Comparison of ENCODE assay signal across 16 cellular contexts in genomic region chr22:21796231-21796630, GRCh38.
DNase-seq lines count a peak whose midpoint lies in the region; ATAC-seq and TF ChIP-seq lines count a peak whose summit lies in the region.
"Had no signal": no experiment of that assay in that cellular context is flagged by ENCODE, and none has a peak within 500 bp of the region (broad histone marks: within the 10 kb centered on the region; RNA-seq: fewer than 3 reads in every experiment).

No MANE protein-coding gene starts in this region.

- no peaks in the 10 kb centered on the region for H3K9me3 Mint-ChIP-seq in stimulated activated naive CD8-positive, alpha-beta T cell treated with anti-CD3 and anti-CD28 coated beads, Interleukin-15, Interleukin-2, amounts not matched to agents 100 ng/mL and 50 ng/mL, for 24 hours
- no peaks in the 10 kb centered on the region for H3K9me3 Mint-ChIP-seq in stimulated activated naive CD8-positive, alpha-beta T cell treated with anti-CD3 and anti-CD28 coated beads, Interleukin-15, amount 100 ng/mL, for 72 hours
- H3K9me3 Mint-ChIP-seq in brain (peaks cover 0 to 2% (median 0%) of the 10 kb centered on the region in 5 experiments), mesothelial cell of epicardium (no peaks in the 10 kb centered on the region)

- TF ChIP-seq CTCF in brain (conservative IDR thresholded peaks at IDR 0.05) (no peak), mesothelial cell of epicardium (IDR thresholded peaks at IDR 0.05; ENCODE audit: unreplicated experiment) (no peak), thyroid gland (IDR thresholded peaks at IDR 0.05) (no peak)

- peak overlapping the region; percentile 49 for H3K27ac Mint-ChIP-seq in stimulated activated naive CD8-positive, alpha-beta T cell treated with anti-CD3 and anti-CD28 coated beads, Interleukin-15, Interleukin-2, amounts not matched to agents 100 ng/mL and 50 ng/mL, for 24 hours
- H3K27ac Mint-ChIP-seq in stimulated activated naive CD8-positive, alpha-beta T cell treated with anti-CD3 and anti-CD28 coated beads, Interleukin-15, amount 100 ng/mL, for 72 hours = no peak overlapping the region
- H3K27ac Mint-ChIP-seq in brain (peak overlapping the region in 3 of 5 experiments; percentile 13 to 73 (median 29)), mesothelial cell of epicardium (peak overlapping the region; percentile 6)

- WGBS in thyroid gland, 2 donors = 62 to 66% methylated on average over 3 of the region's 3 CpGs

- intact Hi-C loops in thyroid gland (cut with DNase I) = no loop called here

- no peak for ATAC-seq in stimulated activated naive CD8-positive, alpha-beta T cell treated with anti-CD3 and anti-CD28 coated beads, Interleukin-15, amount 100 ng/mL, for 72 hours
- no peak for ATAC-seq in HG03175 (IDR thresholded peaks at IDR 0.05; ENCODE audit: unreplicated experiment)

- no peaks in the 10 kb centered on the region for H3K27me3 Mint-ChIP-seq in stimulated activated naive CD8-positive, alpha-beta T cell treated with anti-CD3 and anti-CD28 coated beads, Interleukin-15, Interleukin-2, amounts not matched to agents 100 ng/mL and 50 ng/mL, for 24 hours
- no peaks in the 10 kb centered on the region for H3K27me3 Mint-ChIP-seq in stimulated activated naive CD8-positive, alpha-beta T cell treated with anti-CD3 and anti-CD28 coated beads, Interleukin-15, amount 100 ng/mL, for 72 hours
- H3K27me3 Mint-ChIP-seq in brain = no peaks in the 10 kb centered on the region
- no peaks in the 10 kb centered on the region for H3K27me3 Mint-ChIP-seq in mesothelial cell of epicardium (ENCODE audit: low read depth)

- DNase-seq in stimulated activated naive CD8-positive, alpha-beta T cell treated with anti-CD3 and anti-CD28 coated beads, Interleukin-15, amount 100 ng/mL, for 72 hours = no peak
- no peak for DNase-seq in mesothelial cell of epicardium (ENCODE audit: low spot score in 2 of 2, unreplicated experiment in 2 of 2)
- DNase-seq in thyroid gland = no peak
- no peak for DNase-seq in effector CD4-positive, alpha-beta T cell
- DNase-seq in NCI-H345 (lab: John Stamatoyannopoulos, UW) = no peak
- DNase-seq: DMS79; GM23248; HCEC 1CT; IMR-90; NCI-H187; NK-92 treated with Interleukin-12 subunit alpha and Interleukin-12 subunit beta, amount 100 ng/mL, for 24 hours; OCI-M1; RPMI8226 had no signal

- no peaks in the 10 kb centered on the region for H3K9me3 ChIP-seq in thyroid gland

- H3K36me3 Mint-ChIP-seq in stimulated activated naive CD8-positive, alpha-beta T cell treated with anti-CD3 and anti-CD28 coated beads, Interleukin-15, Interleukin-2, amounts not matched to agents 100 ng/mL and 50 ng/mL, for 24 hours (ENCODE audit: low read depth) = peaks cover 53% of the 10 kb centered on the region
- H3K36me3 Mint-ChIP-seq in brain (peaks cover 69% of the 10 kb centered on the region), mesothelial cell of epicardium (peaks cover 35% of the 10 kb centered on the region)

- no peak overlapping the region for H3K4me3 Mint-ChIP-seq in stimulated activated naive CD8-positive, alpha-beta T cell treated with anti-CD3 and anti-CD28 coated beads, Interleukin-15, Interleukin-2, amounts not matched to agents 100 ng/mL and 50 ng/mL, for 24 hours
- H3K4me3 Mint-ChIP-seq in stimulated activated naive CD8-positive, alpha-beta T cell treated with anti-CD3 and anti-CD28 coated beads, Interleukin-15, amount 100 ng/mL, for 72 hours = no peak overlapping the region
- H3K4me3 Mint-ChIP-seq in brain = no peak overlapping the region
- H3K4me3 Mint-ChIP-seq in mesothelial cell of epicardium = no peak overlapping the region

- no peak overlapping the region for H3K4me3 ChIP-seq in thyroid gland (replicated peaks in 1 of 3)
- H3K4me3 ChIP-seq: GM23248 had no signal

- no peak for TF ChIP-seq POLR2A in thyroid gland (IDR thresholded peaks at IDR 0.05)

- peaks cover 17% of the 10 kb centered on the region for H3K4me1 Mint-ChIP-seq in stimulated activated naive CD8-positive, alpha-beta T cell treated with anti-CD3 and anti-CD28 coated beads, Interleukin-15, Interleukin-2, amounts not matched to agents 100 ng/mL and 50 ng/mL, for 24 hours (ENCODE audit: low read depth)
- peaks cover 12% of the 10 kb centered on the region for H3K4me1 Mint-ChIP-seq in stimulated activated naive CD8-positive, alpha-beta T cell treated with anti-CD3 and anti-CD28 coated beads, Interleukin-15, amount 100 ng/mL, for 72 hours
- H3K4me1 Mint-ChIP-seq in brain (peaks cover 24% of the 10 kb centered on the region), mesothelial cell of epicardium (peaks cover 9% of the 10 kb centered on the region)

- peaks cover 0 to 5% of the 10 kb centered on the region in 2 donors for H3K36me3 ChIP-seq in thyroid gland

- H3K27ac ChIP-seq in thyroid gland = peak overlapping the region; percentile 81 to 90 (median 88)
- H3K27ac ChIP-seq: GM23248 had no signal

- H3K27me3 ChIP-seq in thyroid gland = no peaks in the 10 kb centered on the region

- peaks cover 20 to 31% of the 10 kb centered on the region in 2 donors for H3K4me1 ChIP-seq in thyroid gland

Comparison
In these comparisons a context has a peak if more than half of its experiments do, and no peak if none do; other contexts are left out.
1. H3K27ac Mint-ChIP-seq: peak in stimulated activated naive CD8-positive, alpha-beta T cell treated with anti-CD3 and anti-CD28 coated beads, Interleukin-15, Interleukin-2, amounts not matched to agents 100 ng/mL and 50 ng/mL, for 24 hours (single experiment), brain (3 of 5) and mesothelial cell of epicardium (single experiment); none in stimulated activated naive CD8-positive, alpha-beta T cell treated with anti-CD3 and anti-CD28 coated beads, Interleukin-15, amount 100 ng/mL, for 72 hours (0 of 2).